ENCODE assay signal across 7 cellular contexts in the genomic region with DNA sequence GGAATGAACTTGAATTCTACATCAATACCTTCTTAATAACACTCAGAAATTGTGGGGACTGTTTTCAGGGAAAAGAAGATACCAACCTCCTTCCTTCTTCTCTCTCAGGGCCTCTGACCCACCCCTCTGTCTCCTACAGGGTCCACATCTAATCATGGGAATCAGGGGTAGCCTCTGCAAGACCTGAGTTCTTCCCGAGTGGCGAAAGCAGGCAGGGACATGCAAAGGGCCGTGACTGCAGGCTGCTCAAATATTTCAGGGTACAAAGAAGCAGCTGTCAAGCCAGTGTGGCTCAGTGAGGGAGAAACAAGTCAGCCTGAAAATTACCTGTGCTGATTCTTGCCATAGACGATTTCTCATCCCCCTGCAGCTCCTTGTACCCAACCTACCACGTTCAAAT.
"Had no signal": no experiment of that assay in that cellular context is flagged by ENCODE, and none has a peak within 500 bp of the region (broad histone marks: within the 10 kb centered on the region; RNA-seq: fewer than 3 reads in every experiment).

No MANE protein-coding gene starts in this region.

- H3K27ac Mint-ChIP-seq: activated B cell treated with CpG ODN at 0.5 μM for 24 hours; stimulated activated naive B cell treated with anti-CD40 and anti-IgM and Interleukin-4, amounts not matched to agents 10 μg/mL and 1 μg/mL and 100 μg/mL, for 72 hours had no signal

- DNase-seq: activated B cell treated with CpG ODN at 0.5 μM for 24 hours; activated naive CD8-positive, alpha-beta T cell treated with anti-CD3 and anti-CD28 coated beads, Interleukin-2, amount 10 ng/mL, durations not matched to agents 7 days and 5 days; left lung had no signal

- H3K4me3 ChIP-seq: esophagus squamous epithelium, left lung, prostate gland, transverse colon had no signal

- H3K4me1 ChIP-seq: left lung, prostate gland, transverse colon had no signal

- H3K9me3 Mint-ChIP-seq: activated B cell treated with CpG ODN at 0.5 μM for 24 hours had no signal

- H3K4me3 Mint-ChIP-seq: activated B cell treated with CpG ODN at 0.5 μM for 24 hours; activated naive CD8-positive, alpha-beta T cell treated with anti-CD3 and anti-CD28 coated beads, Interleukin-2, amount 10 ng/mL, durations not matched to agents 7 days and 5 days; stimulated activated naive B cell treated with anti-CD40 and anti-IgM and Interleukin-4, amounts not matched to agents 10 μg/mL and 1 μg/mL and 100 μg/mL, for 72 hours had no signal

- H3K9me3 ChIP-seq: esophagus squamous epithelium, left lung, prostate gland, transverse colon had no signal

- H3K36me3 Mint-ChIP-seq: activated naive CD8-positive, alpha-beta T cell treated with anti-CD3 and anti-CD28 coated beads, Interleukin-2, amount 10 ng/mL, durations not matched to agents 7 days and 5 days had no signal

- H3K36me3 ChIP-seq: esophagus squamous epithelium, left lung, prostate gland, transverse colon had no signal

- H3K27ac ChIP-seq: esophagus squamous epithelium, left lung, prostate gland, transverse colon had no signal
